Comparison of ENCODE assay signal across 33 cellular contexts in the genomic region with DNA sequence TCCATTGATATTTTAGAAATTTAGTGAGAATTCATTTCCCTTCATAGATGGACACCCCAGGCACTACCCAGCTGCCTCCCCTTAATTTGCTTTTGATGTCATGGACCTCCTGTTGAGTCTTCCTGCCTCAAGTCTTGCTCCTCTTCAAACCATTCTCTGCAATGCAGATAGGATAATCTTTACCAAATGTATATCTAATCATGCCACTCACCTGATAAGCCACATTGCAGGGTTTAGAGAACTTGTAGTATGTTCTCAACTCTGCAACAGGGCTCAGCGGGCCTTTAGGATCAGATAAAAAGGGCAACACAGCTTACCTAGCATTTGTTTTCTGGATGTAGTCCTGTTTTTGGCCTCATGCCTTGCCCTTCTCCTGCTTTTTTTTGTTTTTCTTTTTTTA.
"Had no signal": no experiment of that assay in that cellular context is flagged by ENCODE, and none has a peak within 500 bp of the region (broad histone marks: within the 10 kb centered on the region; RNA-seq: fewer than 3 reads in every experiment).

No MANE protein-coding gene starts in this region.

- DNase-seq: Karpas-422, Kasumi-1, MG63, MM.1S, MV-4-11, NCI-H1048, NCI-H1092, NCI-H1105, NCI-H1105 treated with DMSO at 0.1 percent for 48 hours, NCI-H1417, NCI-H1417 treated with DMSO at 0.1 percent for 48 hours, NCI-H1436, NCI-H1436 treated with DMSO at 0.1 percent for 48 hours, NCI-H146, NCI-H1694, NCI-H1694 treated with DMSO at 0.1 percent for 48 hours, NCI-H187, NCI-H187 treated with DMSO at 0.1 percent for 48 hours, NCI-H1930, NCI-H2029, NCI-H2029 treated with DMSO at 0.1 percent for 48 hours, NCI-H2081, NCI-H2081 treated with DMSO at 0.1 percent for 48 hours, NCI-H2107, NCI-H2171, NCI-H2171 treated with DMSO at 0.1 percent for 48 hours, NCI-H2227 treated with DMSO at 0.1 percent for 48 hours, NCI-H226, NCI-H345, NCI-H446, NCI-H446 treated with DMSO at 0.1 percent for 48 hours, NCI-H510A, NCI-H510A treated with DMSO at 0.1 percent for 48 hours had no signal

- H3K9me3 ChIP-seq: MG63 had no signal

- H3K27me3 ChIP-seq: MG63 had no signal

- H3K4me3 ChIP-seq: MG63 had no signal

- H3K36me3 ChIP-seq: MG63 had no signal
